In the genomic region with DNA sequence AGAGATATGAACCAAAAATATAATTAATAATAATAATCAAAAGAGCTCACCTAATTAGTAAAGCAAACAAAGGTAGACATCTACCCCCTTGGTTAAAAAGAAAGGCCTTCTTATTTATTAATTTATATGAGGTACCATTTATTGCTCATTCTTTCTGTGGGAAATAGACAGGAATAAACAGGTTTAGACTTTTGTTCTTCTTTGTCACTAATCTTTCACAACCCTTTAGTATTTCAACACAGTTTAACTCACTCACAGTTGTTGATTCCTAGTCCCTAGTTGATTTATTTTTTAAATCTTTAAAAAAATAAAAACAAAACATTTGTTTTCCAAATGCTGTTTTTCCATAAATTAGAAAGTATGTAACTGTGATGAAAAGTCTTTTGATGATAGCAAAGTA, we compare ENCODE assay signal across 1 cellular context.
TF ChIP-seq lines count a peak whose summit lies in the region.

No MANE protein-coding gene starts in this region.

TF ChIP-seq in liver, 16 proteins besides CTCF, POLR2A, EP300 and RAD21 (continued from another document):
- no peak for TF ChIP-seq ATF3 (IDR thresholded peaks at IDR 0.05)
- TF ChIP-seq SP1 (IDR thresholded peaks at IDR 0.05), result no peak
- TF ChIP-seq, protein P1, sequence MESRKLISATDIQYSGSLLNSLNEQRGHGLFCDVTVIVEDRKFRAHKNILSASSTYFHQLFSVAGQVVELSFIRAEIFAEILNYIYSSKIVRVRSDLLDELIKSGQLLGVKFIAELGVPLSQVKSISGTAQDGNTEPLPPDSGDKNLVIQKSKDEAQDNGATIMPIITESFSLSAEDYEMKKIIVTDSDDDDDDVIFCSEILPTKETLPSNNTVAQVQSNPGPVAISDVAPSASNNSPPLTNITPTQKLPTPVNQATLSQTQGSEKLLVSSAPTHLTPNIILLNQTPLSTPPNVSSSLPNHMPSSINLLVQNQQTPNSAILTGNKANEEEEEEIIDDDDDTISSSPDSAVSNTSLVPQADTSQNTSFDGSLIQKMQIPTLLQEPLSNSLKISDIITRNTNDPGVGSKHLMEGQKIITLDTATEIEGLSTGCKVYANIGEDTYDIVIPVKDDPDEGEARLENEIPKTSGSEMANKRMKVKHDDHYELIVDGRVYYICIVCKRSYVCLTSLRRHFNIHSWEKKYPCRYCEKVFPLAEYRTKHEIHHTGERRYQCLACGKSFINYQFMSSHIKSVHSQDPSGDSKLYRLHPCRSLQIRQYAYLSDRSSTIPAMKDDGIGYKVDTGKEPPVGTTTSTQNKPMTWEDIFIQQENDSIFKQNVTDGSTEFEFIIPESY (IDR thresholded peaks at IDR 0.05), result no peak
TF ChIP-seq in liver: peak in this region for 4.
